ENCODE assay signal across 11 cellular contexts in genomic region chr1:233114159-233114558, GRCh38.
DNase-seq lines count a peak whose midpoint lies in the region; ATAC-seq, FAIRE-seq and TF ChIP-seq lines count a peak whose summit lies in the region.
"Had no signal": no experiment of that assay in that cellular context is flagged by ENCODE, and none has a peak within 500 bp of the region (broad histone marks: within the 10 kb centered on the region; RNA-seq: fewer than 3 reads in every experiment).

No MANE protein-coding gene starts in this region.

- peak overlapping the region; percentile 9 for H2BK15ac ChIP-seq in mesendoderm (replicated peaks; ENCODE audit: low read depth)

- H2BK5ac ChIP-seq in mesendoderm (ENCODE audit: low read length): peak overlapping the region; percentile 42

- CTCF ChIA-PET in Calu3 (lab: Charles Lee): no interaction called here

- H3K36me3 Mint-ChIP-seq in Calu3 (ENCODE audit: insufficient read depth, unreplicated experiment): peaks cover 18% of the 10 kb centered on the region

- no peak for TF ChIP-seq CTCF in Calu3 (IDR thresholded peaks at IDR 0.05; ENCODE audit: unreplicated experiment)
- peak; percentile 7 for TF ChIP-seq CTCF in bronchial epithelial cell (IDR thresholded peaks at IDR 0.05; ENCODE audit: insufficient read depth, low read length, severe bottlenecking)

- H3K23ac ChIP-seq in mesendoderm (ENCODE audit: low read length): no peak overlapping the region

- BruUV-seq in Calu3 (replicated peaks; lab: Mats Ljungman, UMichigan): no TSS peak

- peak overlapping the region; percentile 49 for H3K4ac ChIP-seq in mesendoderm (ENCODE audit: low read depth, low read length)

- H3K4me3 ChIP-seq in bronchial epithelial cell (ENCODE audit: low read depth, low read length): no peak overlapping the region
- no peak overlapping the region for H3K4me3 ChIP-seq in mesendoderm (ENCODE audit: low read length)

- no peak for ATAC-seq in GM18511 (IDR thresholded peaks at IDR 0.05; ENCODE audit: unreplicated experiment)
- no peak for ATAC-seq in HG02885 (IDR thresholded peaks at IDR 0.05; ENCODE audit: poor library complexity, unreplicated experiment)

- H3K4me1 Mint-ChIP-seq in Calu3 (ENCODE audit: low read depth, unreplicated experiment): peaks cover 30% of the 10 kb centered on the region
- H3K4me1 Mint-ChIP-seq: activated B cell treated with CpG ODN at 0.5 μM for 24 hours had no signal

- H3K79me1 ChIP-seq in mesendoderm (ENCODE audit: low read length): no peaks in the 10 kb centered on the region

- no peak overlapping the region for H4K5ac ChIP-seq in mesendoderm (ENCODE audit: low read length)

- H3K79me2 ChIP-seq in mesendoderm (ENCODE audit: control insufficient read depth, insufficient read depth, low read length): no peaks in the 10 kb centered on the region

- H3K4me2 ChIP-seq in mesendoderm (ENCODE audit: low read length): no peak overlapping the region

- H3K27me3 ChIP-seq in bronchial epithelial cell (ENCODE audit: control insufficient read depth, insufficient read depth, low read length) (no peaks in the 10 kb centered on the region), mesendoderm (ENCODE audit: insufficient read depth, low read length, poor library complexity) (no peaks in the 10 kb centered on the region)

- intact Hi-C loops in Calu3 (cut with micrococcal nuclease; ENCODE audit: unreplicated experiment): loop anchor here (5.0 to 10.0 kb wide), 4 partner anchors 58 to 1707 kb away; partner anchors contain the start of gene SIPA1L2

- peak overlapping the region; percentile 63 for H2BK120ac ChIP-seq in mesendoderm (ENCODE audit: low read depth, low read length)

- no peak overlapping the region for H3K9ac ChIP-seq in mesendoderm (ENCODE audit: low read length)

- peaks cover 13% of the 10 kb centered on the region for H3K4me1 ChIP-seq in mesendoderm (ENCODE audit: control insufficient read depth, low read depth, low read length)

- no peaks in the 10 kb centered on the region for H3K27me3 Mint-ChIP-seq in Calu3 (ENCODE audit: unreplicated experiment)
- H3K27me3 Mint-ChIP-seq: activated B cell treated with CpG ODN at 0.5 μM for 24 hours had no signal

- peak overlapping the region; percentile 69 for H3K4me3 Mint-ChIP-seq in Calu3 (ENCODE audit: low read depth, unreplicated experiment)
- H3K4me3 Mint-ChIP-seq: activated B cell treated with CpG ODN at 0.5 μM for 24 hours had no signal

- DNase-seq in Calu3 (peak; percentile 11), M059J (ENCODE audit: low read depth) (peak; percentile 70), bronchial epithelial cell (ENCODE audit: low read depth) (peak; percentile 77), mesendoderm (peak; percentile 53), NCI-H1930 (lab: John Stamatoyannopoulos, UW) (no peak), nucleus accumbens (lab: John Stamatoyannopoulos, UW) (no peak)
- DNase-seq: activated B cell treated with CpG ODN at 0.5 μM for 24 hours, aorta, NCI-H748 treated with DMSO at 0.1 percent for 48 hours had no signal

- peak overlapping the region; percentile 84 for H3K27ac Mint-ChIP-seq in Calu3 (ENCODE audit: unreplicated experiment)
- H3K27ac Mint-ChIP-seq: activated B cell treated with CpG ODN at 0.5 μM for 24 hours had no signal

- no peak for FAIRE-seq in bronchial epithelial cell (lab: Jason Lieb, UNC)

- peak overlapping the region; percentile 19 for H3K18ac ChIP-seq in mesendoderm (ENCODE audit: low read length)

- H2AK5ac ChIP-seq in mesendoderm (ENCODE audit: low read length): peak overlapping the region; percentile 1

- H3K36me3 ChIP-seq in bronchial epithelial cell (ENCODE audit: control insufficient read depth, insufficient read depth, low read length) (no peaks in the 10 kb centered on the region), mesendoderm (ENCODE audit: control insufficient read depth, insufficient read depth, low read length) (no peaks in the 10 kb centered on the region)

- peak overlapping the region; percentile 63 for H3K56ac ChIP-seq in mesendoderm (ENCODE audit: low read length)

- H3K9me3 Mint-ChIP-seq in Calu3 (ENCODE audit: low read depth, unreplicated experiment): no peaks in the 10 kb centered on the region
- H3K9me3 Mint-ChIP-seq: activated B cell treated with CpG ODN at 0.5 μM for 24 hours had no signal

- WGBS in mesendoderm (ENCODE audit: extremely low coverage, insufficient coverage, low lambda C conversion rate): no CpG with 5 or more reads among the region's 5 CpGs

- no peak overlapping the region for H4K8ac ChIP-seq in mesendoderm (ENCODE audit: low read depth, low read length)

- H3K27ac ChIP-seq in mesendoderm (ENCODE audit: low read depth, low read length): peak overlapping the region; percentile 77

Comparison
In these comparisons a context has a peak if more than half of its experiments do, and no peak if none do; other contexts are left out.
1. DNase-seq: peak in Calu3 (single experiment), M059J (single experiment), bronchial epithelial cell (single experiment) and mesendoderm (single experiment); none in NCI-H1930 (0 of 2) and nucleus accumbens (0 of 56).